Comparison of ENCODE assay signal across 17 cellular contexts in genomic region chr2:105421053-105421452, GRCh38.
"Had no signal": no experiment of that assay in that cellular context is flagged by ENCODE, and none has a peak within 500 bp of the region (broad histone marks: within the 10 kb centered on the region; RNA-seq: fewer than 3 reads in every experiment).

No MANE protein-coding gene starts in this region.

- H3K27ac ChIP-seq: colonic mucosa, parathyroid adenoma, prostate gland, sigmoid colon, skin epidermis, stomach, thoracic aorta, transverse colon had no signal

- H3K4me3 ChIP-seq: colonic mucosa, prostate gland, sigmoid colon, skin epidermis, stomach, thoracic aorta, transverse colon had no signal

- H3K9me3 ChIP-seq: colonic mucosa, prostate gland, thoracic aorta, transverse colon had no signal

- H3K4me1 ChIP-seq: colonic mucosa, parathyroid adenoma, prostate gland, sigmoid colon, transverse colon had no signal

- DNase-seq: colonic mucosa; effector CD4-positive, alpha-beta T cell; endodermal cell; islet precursor cell; mammary epithelial cell; naive thymus-derived CD4-positive, alpha-beta T cell; nephron progenitor cell; sigmoid colon; stimulated activated CD4-positive, alpha-beta T cell treated with anti-CD3 and anti-CD28 coated beads, Interleukin-12 subunit alpha, Interleukin-12 subunit beta, amount 100 ng/mL, for 4 hours; stimulated activated naive CD4-positive, alpha-beta T cell; stomach; substantia nigra; transverse colon had no signal

- ATAC-seq: naive thymus-derived CD4-positive, alpha-beta T cell had no signal

- H3K36me3 ChIP-seq: colonic mucosa, prostate gland, sigmoid colon, stomach, thoracic aorta, transverse colon had no signal

- H3K27me3 ChIP-seq: colonic mucosa, sigmoid colon, stomach, transverse colon had no signal
